13 cellular contexts compared by ENCODE assay signal in genomic region chr2:204645018-204645775, GRCh38.
DNase-seq lines count a peak whose midpoint lies in the region; ATAC-seq and TF ChIP-seq lines count a peak whose summit lies in the region.
"Had no signal": no experiment of that assay in that cellular context is flagged by ENCODE, and none has a peak within 500 bp of the region (broad histone marks: within the 10 kb centered on the region; RNA-seq: fewer than 3 reads in every experiment).

No MANE protein-coding gene starts in this region.

- H3K9me3 Mint-ChIP-seq in activated naive CD4-positive, alpha-beta T cell treated with anti-CD3 and anti-CD28 coated beads, Interleukin-2, amount 50 U/mL, for 72 hours = peaks cover 0 to 4% of the 10 kb centered on the region in 2 donors
- peaks cover 0 to 2% of the 10 kb centered on the region in 2 donors for H3K9me3 Mint-ChIP-seq in effector memory CD8-positive, alpha-beta T cell
- H3K9me3 Mint-ChIP-seq: activated CD4-positive, alpha-beta T cell treated with anti-CD3 and anti-CD28 coated beads, Interleukin-2, amount 10 ng/mL, durations not matched to agents 24 days and 14 days had no signal

- no peak overlapping the region for H3K4me3 Mint-ChIP-seq in effector memory CD8-positive, alpha-beta T cell
- H3K4me3 Mint-ChIP-seq: activated CD4-positive, alpha-beta T cell treated with anti-CD3 and anti-CD28 coated beads, Interleukin-2, amount 10 ng/mL, durations not matched to agents 24 days and 14 days; T-helper 17 cell had no signal

- intact Hi-C loops in left colon (cut with DNase I, micrococcal nuclease) = no loop called here

- DNase-seq in AG10803 (ENCODE audit: low read depth) (peak; percentile 29), LNCaP clone FGC (ENCODE audit: low read depth) (peak; percentile 45), astrocyte of the spinal cord (ENCODE audit: low read depth, low spot score) (peak; percentile 32), left colon (no peak), cerebellar cortex (ENCODE audit: low spot score) (no peak)
- DNase-seq in activated naive CD4-positive, alpha-beta T cell treated with anti-CD3 and anti-CD28 coated beads, Interleukin-2, amount 50 U/mL, for 72 hours (ENCODE audit: low spot score in 2 of 2) = no peak
- no peak for DNase-seq in effector memory CD8-positive, alpha-beta T cell
- DNase-seq: activated CD4-positive, alpha-beta T cell treated with anti-CD3 and anti-CD28 coated beads, Interleukin-2, amount 10 ng/mL, durations not matched to agents 24 days and 14 days; DND-41; stimulated activated CD4-positive, alpha-beta T cell treated with anti-CD3 and anti-CD28 coated beads, Interleukin-2, amount 100 ng/mL, for 48 hours; T-helper 17 cell had no signal

- no peaks in the 10 kb centered on the region for H3K4me1 Mint-ChIP-seq in effector memory CD8-positive, alpha-beta T cell (ENCODE audit: low read depth in 2 of 2)
- H3K4me1 Mint-ChIP-seq: activated CD4-positive, alpha-beta T cell treated with anti-CD3 and anti-CD28 coated beads, Interleukin-2, amount 10 ng/mL, durations not matched to agents 24 days and 14 days; T-helper 17 cell had no signal

- no peak overlapping the region for H3K4me3 ChIP-seq in AG10803 (ENCODE audit: low read length)
- H3K4me3 ChIP-seq in LNCaP clone FGC (ENCODE audit: low read depth, low read length) = no peak overlapping the region
- H3K4me3 ChIP-seq in astrocyte of the spinal cord (ENCODE audit: low read depth, low read length) = no peak overlapping the region
- H3K4me3 ChIP-seq: ascending aorta had no signal

- H3K27me3 Mint-ChIP-seq in effector memory CD8-positive, alpha-beta T cell = no peaks in the 10 kb centered on the region
- H3K27me3 Mint-ChIP-seq: activated CD4-positive, alpha-beta T cell treated with anti-CD3 and anti-CD28 coated beads, Interleukin-2, amount 10 ng/mL, durations not matched to agents 24 days and 14 days; T-helper 17 cell had no signal

- ATAC-seq in left colon = peak; percentile 69
- no peak for ATAC-seq in activated naive CD4-positive, alpha-beta T cell treated with anti-CD3 and anti-CD28 coated beads, Interleukin-2, amount 50 U/mL, for 72 hours
- no peak for ATAC-seq in GM21576 (IDR thresholded peaks at IDR 0.05; ENCODE audit: unreplicated experiment)
- ATAC-seq in effector memory CD8-positive, alpha-beta T cell (replicated peaks) = no peak
- ATAC-seq: T-helper 17 cell had no signal

- H3K36me3 Mint-ChIP-seq in activated naive CD4-positive, alpha-beta T cell treated with anti-CD3 and anti-CD28 coated beads, Interleukin-2, amount 50 U/mL, for 72 hours = no peaks in the 10 kb centered on the region
- no peaks in the 10 kb centered on the region for H3K36me3 Mint-ChIP-seq in effector memory CD8-positive, alpha-beta T cell (ENCODE audit: insufficient read depth)

- no peak overlapping the region for H3K27ac Mint-ChIP-seq in activated naive CD4-positive, alpha-beta T cell treated with anti-CD3 and anti-CD28 coated beads, Interleukin-2, amount 50 U/mL, for 72 hours
- H3K27ac Mint-ChIP-seq in effector memory CD8-positive, alpha-beta T cell = no peak overlapping the region
- H3K27ac Mint-ChIP-seq: activated CD4-positive, alpha-beta T cell treated with anti-CD3 and anti-CD28 coated beads, Interleukin-2, amount 10 ng/mL, durations not matched to agents 24 days and 14 days; T-helper 17 cell had no signal

- TF ChIP-seq CTCF in AG10803 (conservative IDR thresholded peaks at IDR 0.05; ENCODE audit: low read length) (no peak), LNCaP clone FGC (IDR thresholded peaks at IDR 0.05; ENCODE audit: control insufficient read depth, extremely low read depth, insufficient read depth) (no peak), astrocyte of the spinal cord (IDR thresholded peaks at IDR 0.05; ENCODE audit: low read depth, low read length) (no peak)

- in situ Hi-C loops in astrocyte of the spinal cord (cut with HindIII; ENCODE audit: low sequenced_read_pairs) = no loop called here

Comparison
In these comparisons a context has a peak if more than half of its experiments do, and no peak if none do; other contexts are left out.
1. DNase-seq: peak in AG10803 (single experiment), LNCaP clone FGC (single experiment) and astrocyte of the spinal cord (single experiment); none in left colon (0 of 2), activated naive CD4-positive, alpha-beta T cell treated with anti-CD3 and anti-CD28 coated beads, Interleukin-2, amount 50 U/mL, for 72 hours (0 of 2), effector memory CD8-positive, alpha-beta T cell (0 of 3) and cerebellar cortex (single experiment).